Comparison of ENCODE assay signal across 22 cellular contexts in the genomic region with DNA sequence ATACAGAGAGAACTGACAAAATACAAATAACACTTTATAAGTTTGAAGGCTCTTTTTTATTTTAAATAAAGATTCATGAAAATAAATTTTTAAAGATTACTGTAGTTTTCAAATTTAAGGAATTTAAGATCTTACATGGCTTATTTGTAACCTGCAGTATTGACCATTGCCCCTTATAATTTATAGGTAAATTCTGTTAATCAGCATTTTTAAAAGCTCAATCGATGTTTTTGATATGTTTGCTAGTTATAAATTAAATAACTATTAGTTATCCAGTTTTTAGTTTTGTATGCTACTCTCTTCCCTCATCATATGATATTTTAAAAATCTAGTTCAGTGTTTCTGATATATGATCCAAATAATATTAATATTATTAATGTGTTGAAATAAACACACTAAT.
"Had no signal": no experiment of that assay in that cellular context is flagged by ENCODE, and none has a peak within 500 bp of the region (broad histone marks: within the 10 kb centered on the region; RNA-seq: fewer than 3 reads in every experiment).

No MANE protein-coding gene starts in this region.

- H3K4me2 ChIP-seq: KMS-11 had no signal

- DNase-seq: MG63, NCI-H1092 treated with DMSO at 0.1 percent for 48 hours, NCI-H1436, NCI-H187, NCI-H2029, NCI-H2081 treated with DMSO at 0.1 percent for 48 hours, NCI-H2171, NCI-H226, NCI-H446, NCI-H510A, NCI-H524 treated with DMSO at 0.1 percent for 48 hours, NCI-H69, NCI-H774, Right ventricle myocardium superior, RPMI8226, SIG-M5 had no signal

- H3K9ac ChIP-seq: KMS-11 had no signal

- H3K27me3 ChIP-seq: MG63, SJSA1 had no signal

- H3K4me1 ChIP-seq: SJSA1 had no signal

- H3K9me3 ChIP-seq: MG63, SJSA1 had no signal

- FAIRE-seq: HTR-8/SVneo, RCC 7860 had no signal

- H3K4me3 ChIP-seq: MG63, SJSA1, SK-N-MC had no signal

- H3K27ac ChIP-seq: HL-60, KMS-11, SJSA1, SK-N-MC had no signal
